8 cellular contexts compared by ENCODE assay signal in genomic region chr11:96257972-96258951, GRCh38.
DNase-seq lines count a peak whose midpoint lies in the region; ATAC-seq and TF ChIP-seq lines count a peak whose summit lies in the region.

No MANE protein-coding gene starts in this region.

- H3K27ac ChIP-seq in parathyroid adenoma = peak overlapping the region; percentile 4

- peaks cover 4% of the 10 kb centered on the region for H3K4me1 ChIP-seq in parathyroid adenoma

- DNase-seq in NOMO-1 treated with DMSO at 0.1 percent for 48 hours (lab: John Stamatoyannopoulos, UW; ENCODE audit: unreplicated experiment) (peak; percentile 62), NCI-H187 (lab: John Stamatoyannopoulos, UW) (no peak), midbrain (lab: John Stamatoyannopoulos, UW) (no peak), C1 segment of cervical spinal cord (lab: John Stamatoyannopoulos, UW) (no peak)
- DNase-seq in central memory CD4-positive, alpha-beta T cell = peak; percentile 74

- no peak overlapping the region for H3K4me2 ChIP-seq in parathyroid adenoma (ENCODE audit: low read length)

- H3K9me3 ChIP-seq in parathyroid adenoma (ENCODE audit: control insufficient read depth, low read length) = no peaks in the 10 kb centered on the region

- peaks cover 11% of the 10 kb centered on the region for H3K79me2 ChIP-seq in parathyroid adenoma

- H3K9ac ChIP-seq in parathyroid adenoma = no peak overlapping the region

- ATAC-seq in GM18861 (IDR thresholded peaks at IDR 0.05; ENCODE audit: unreplicated experiment) = peak; percentile 75
- ATAC-seq in HG02610 (IDR thresholded peaks at IDR 0.05; ENCODE audit: unreplicated experiment) = peak; percentile 63

- no peak overlapping the region for H2AFZ ChIP-seq in parathyroid adenoma

- no peak for TF ChIP-seq CTCF in parathyroid adenoma (IDR thresholded peaks at IDR 0.05)

- no peaks in the 10 kb centered on the region for H3K27me3 ChIP-seq in parathyroid adenoma (ENCODE audit: control insufficient read depth, insufficient read depth, low read length)

- no peak overlapping the region for H3K4me3 ChIP-seq in parathyroid adenoma (ENCODE audit: low read depth, low read length)

- H3K36me3 ChIP-seq in parathyroid adenoma (ENCODE audit: control insufficient read depth, insufficient read depth, low read length) = no peaks in the 10 kb centered on the region

Comparison
In these comparisons a context has a peak if more than half of its experiments do, and no peak if none do; other contexts are left out.
1. DNase-seq: peak in NOMO-1 treated with DMSO at 0.1 percent for 48 hours (single experiment) and central memory CD4-positive, alpha-beta T cell (single experiment); none in NCI-H187 (0 of 2), midbrain (single experiment) and C1 segment of cervical spinal cord (0 of 14).